11 cellular contexts compared by ENCODE assay signal in the genomic region with DNA sequence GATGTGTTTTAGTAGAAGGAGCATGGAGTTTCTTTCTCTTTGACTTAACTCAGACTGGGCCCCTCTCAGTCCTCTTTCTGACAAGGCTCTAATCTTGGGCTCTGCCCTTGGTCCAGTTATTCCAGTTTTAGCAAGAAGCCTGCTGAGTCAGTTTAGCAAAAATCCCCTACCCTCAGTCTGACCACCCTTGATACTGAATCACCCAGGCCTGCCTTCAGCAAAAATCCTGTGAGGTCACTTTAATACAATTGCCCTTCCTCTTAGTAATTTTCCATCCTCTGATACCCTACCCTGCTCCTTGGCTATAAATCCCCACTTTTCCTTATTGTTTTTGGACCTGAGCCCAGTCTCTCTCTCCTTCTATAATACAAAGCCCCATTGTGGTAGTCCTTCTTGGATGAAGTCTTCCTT.
DNase-seq lines count a peak whose midpoint lies in the region; FAIRE-seq lines count a peak whose summit lies in the region.
"Had no signal": no experiment of that assay in that cellular context is flagged by ENCODE, and none has a peak within 500 bp of the region (broad histone marks: within the 10 kb centered on the region; RNA-seq: fewer than 3 reads in every experiment).

No MANE protein-coding gene starts in this region.

- no peak overlapping the region for H3K27ac Mint-ChIP-seq in immature natural killer cell
- H3K27ac Mint-ChIP-seq: activated naive CD4-positive, alpha-beta T cell treated with anti-CD3 and anti-CD28 coated beads, Interleukin-2, amount 50 U/mL, for 72 hours; T-helper 1 cell treated with Interleukin-12 subunit alpha and Interleukin-12 subunit beta and Interleukin-4 antibody, amounts not matched to agents 30 μg/mL and 1 μg/mL, for 36 hours had no signal

- no peak overlapping the region for H4K12ac ChIP-seq in trophoblast cell (ENCODE audit: low read depth, low read length)

- H2AFZ ChIP-seq in trophoblast cell (ENCODE audit: insufficient read depth, low read length, poor library complexity), result no peak overlapping the region

- no peak overlapping the region for H3K14ac ChIP-seq in trophoblast cell (ENCODE audit: low read length)

- no peaks in the 10 kb centered on the region for H3K79me1 ChIP-seq in trophoblast cell (ENCODE audit: low read length)

- H3K4me3 ChIP-seq in trophoblast cell (ENCODE audit: low read depth, low read length), result no peak overlapping the region

- peaks cover 0 to 2% (median 2%) of the 10 kb centered on the region in 3 donors for H3K27me3 Mint-ChIP-seq in immature natural killer cell (ENCODE audit: low read depth in 3 of 3)

- H3K36me3 Mint-ChIP-seq in immature natural killer cell, result no peaks in the 10 kb centered on the region
- H3K36me3 Mint-ChIP-seq: activated naive CD4-positive, alpha-beta T cell treated with anti-CD3 and anti-CD28 coated beads, Interleukin-2, amount 50 U/mL, for 72 hours had no signal

- no peak overlapping the region for H2BK120ac ChIP-seq in trophoblast cell (ENCODE audit: insufficient read depth, low read length, poor library complexity)

- DNase-seq in GM04503 (ENCODE audit: low read depth) (peak; percentile 31), NCI-H524 treated with DMSO at 0.1 percent for 48 hours (lab: John Stamatoyannopoulos, UW) (peak; percentile 5), epithelial cell of prostate (ENCODE audit: low read depth, low spot score) (peak; percentile 84), trophoblast cell (peak; percentile 58 to 63), frontal cortex (ENCODE audit: low spot score in 2 of 2) (no peak), immature natural killer cell (no peak), RKO (ENCODE audit: low spot score) (no peak), SKM-1 treated with dmso at 0.1 percent for 144 hours (lab: John Stamatoyannopoulos, UW; ENCODE audit: unreplicated experiment) (no peak)
- DNase-seq: MV-4-11 had no signal

- H3K27me3 ChIP-seq in trophoblast cell (ENCODE audit: insufficient read depth, low read length), result no peaks in the 10 kb centered on the region

- H3K4me2 ChIP-seq in trophoblast cell (ENCODE audit: low read length), result no peak overlapping the region

- H2BK5ac ChIP-seq in trophoblast cell (ENCODE audit: low read depth, low read length, poor library complexity), result no peak overlapping the region

- H3K4me1 ChIP-seq in trophoblast cell (ENCODE audit: control insufficient read depth in 1 of 2, insufficient read depth in 2 of 2, low read length in 2 of 2), result no peaks in the 10 kb centered on the region

- H3K36me3 ChIP-seq in trophoblast cell (ENCODE audit: control insufficient read depth in 1 of 2, insufficient read depth in 2 of 2, low read length in 2 of 2), result no peaks in the 10 kb centered on the region

- no peak overlapping the region for H4K8ac ChIP-seq in trophoblast cell (ENCODE audit: low read depth, low read length)

- no peak overlapping the region for H3K23ac ChIP-seq in trophoblast cell (ENCODE audit: low read length)

- H2AK5ac ChIP-seq in trophoblast cell (ENCODE audit: low read length), result no peak overlapping the region

- no peak for FAIRE-seq in frontal cortex (lab: Jason Lieb, UNC)

- H2BK12ac ChIP-seq in trophoblast cell (ENCODE audit: low read length), result no peak overlapping the region

- no peak overlapping the region for H3K18ac ChIP-seq in trophoblast cell (ENCODE audit: low read length)

- no peak overlapping the region for H4K91ac ChIP-seq in trophoblast cell (ENCODE audit: low read depth, low read length)

- peaks cover under 1% of the 10 kb centered on the region for H3K9me3 ChIP-seq in trophoblast cell (ENCODE audit: insufficient read depth, low read depth, low read length)

- peak overlapping the region; percentile 68 for H3K27ac ChIP-seq in epithelial cell of prostate
- H3K27ac ChIP-seq in trophoblast cell (ENCODE audit: low read depth, low read length), result no peak overlapping the region

- H3K9ac ChIP-seq in trophoblast cell (ENCODE audit: low read length), result no peak overlapping the region

- H3K4me3 Mint-ChIP-seq in immature natural killer cell, result no peak overlapping the region
- H3K4me3 Mint-ChIP-seq: T-helper 1 cell treated with Interleukin-12 subunit alpha and Interleukin-12 subunit beta and Interleukin-4 antibody, amounts not matched to agents 30 μg/mL and 1 μg/mL, for 36 hours had no signal

- no peaks in the 10 kb centered on the region for H3K4me1 Mint-ChIP-seq in immature natural killer cell

- H3K79me2 ChIP-seq in trophoblast cell (ENCODE audit: control insufficient read depth, insufficient read depth, low read length, poor library complexity), result no peaks in the 10 kb centered on the region

- no peak overlapping the region for H3K4ac ChIP-seq in trophoblast cell (ENCODE audit: low read depth, low read length)

- H3K9me3 Mint-ChIP-seq in immature natural killer cell, result peaks cover 0 to 5% (median under 1%) of the 10 kb centered on the region in 6 donors
- H3K9me3 Mint-ChIP-seq: T-helper 1 cell treated with Interleukin-12 subunit alpha and Interleukin-12 subunit beta and Interleukin-4 antibody, amounts not matched to agents 30 μg/mL and 1 μg/mL, for 36 hours had no signal

Comparison
In these comparisons a context has a peak if more than half of its experiments do, and no peak if none do; other contexts are left out.
1. DNase-seq: peak in GM04503 (single experiment), NCI-H524 treated with DMSO at 0.1 percent for 48 hours (single experiment), epithelial cell of prostate (single experiment) and trophoblast cell (2 of 2); none in frontal cortex (0 of 2), immature natural killer cell (0 of 3), RKO (single experiment) and SKM-1 treated with dmso at 0.1 percent for 144 hours (single experiment).